33 cellular contexts compared by ENCODE assay signal in genomic region chr12:49910331-49911212, GRCh38. TPM values are rescaled to one million over a fixed set of nuclear protein-coding genes. Genes with fewer than 3 reads are reported as not detected.
DNase-seq lines count a peak whose midpoint lies in the region; ATAC-seq and TF ChIP-seq lines count a peak whose summit lies in the region.
"Had no signal": no experiment of that assay in that cellular context is flagged by ENCODE, and none has a peak within 500 bp of the region (broad histone marks: within the 10 kb centered on the region; RNA-seq: fewer than 3 reads in every experiment).

No MANE protein-coding gene starts in this region.

- no peak overlapping the region for H2BK5ac ChIP-seq in H9 (ENCODE audit: insufficient read length, low read length)

- ATAC-seq in GM21381 (IDR thresholded peaks at IDR 0.05; ENCODE audit: unreplicated experiment), result no peak
- ATAC-seq: gastroesophageal sphincter, left lobe of liver, PC-3 had no signal

- H3K9me3 ChIP-seq in H9 (ENCODE audit: control insufficient read depth, low read depth, low read length), result no peaks in the 10 kb centered on the region
- no peaks in the 10 kb centered on the region for H3K9me3 ChIP-seq in spleen
- H3K9me3 ChIP-seq: gastroesophageal sphincter, HAP-1 had no signal

- H3K4me1 ChIP-seq in H9 (ENCODE audit: insufficient read depth, low read length), result peaks cover 11% of the 10 kb centered on the region
- H3K4me1 ChIP-seq in spleen, result no peaks in the 10 kb centered on the region
- H3K4me1 ChIP-seq: gastroesophageal sphincter, HAP-1 had no signal

- no peak overlapping the region for H2BK20ac ChIP-seq in H9 (ENCODE audit: low read depth, low read length, poor library complexity, severe bottlenecking)

- no peak overlapping the region for H3K14ac ChIP-seq in H9 (ENCODE audit: insufficient read depth, low read length)

- no peak overlapping the region for H3K18ac ChIP-seq in H9 (ENCODE audit: insufficient read length, low read depth, low read length)

- no peak overlapping the region for H2BK15ac ChIP-seq in H9 (ENCODE audit: low read depth, low read length)

- no peak overlapping the region for H3K4me2 ChIP-seq in H9 (ENCODE audit: insufficient read depth, insufficient read length, low read length)

- H4K8ac ChIP-seq in H9 (replicated peaks; ENCODE audit: insufficient read length, low read depth, low read length), result no peak overlapping the region

- H2BK120ac ChIP-seq in H9 (ENCODE audit: low read depth, low read length, poor library complexity, severe bottlenecking), result no peak overlapping the region

- no peak overlapping the region for H3K4ac ChIP-seq in H9 (ENCODE audit: low read depth, low read length)

- no peak overlapping the region for H3T11ph ChIP-seq in H9 (ENCODE audit: low read length)

- H3K27me3 ChIP-seq in H9 (ENCODE audit: insufficient read depth, low read length), result no peaks in the 10 kb centered on the region
- peaks cover 0 to 17% (median 0%) of the 10 kb centered on the region in 7 donors for H3K27me3 ChIP-seq in spleen (replicated peaks in 1 of 7)

- peak; percentile 63 for DNase-seq in H9
- DNase-seq in RWPE1 (ENCODE audit: low spot score), result no peak
- DNase-seq in iPS-NIHi7 (ENCODE audit: extremely low spot score), result peak; percentile 31
- DNase-seq in spleen, result peak; percentile 61
- DNase-seq in DMS114 treated with DMSO at 0.1 percent for 48 hours (lab: John Stamatoyannopoulos, UW; ENCODE audit: unreplicated experiment), result no peak
- no peak for DNase-seq in NCI-H748 (lab: John Stamatoyannopoulos, UW; ENCODE audit: unreplicated experiment)
- DNase-seq: activated effector memory CD4-positive, alpha-beta T cell treated with Interleukin-2 at 50 U/mL for 16 hours; activated T-cell treated with anti-CD3 and anti-CD28 coated beads for 4 hours; anterior cingulate cortex; CD4-positive, CD25-positive, alpha-beta regulatory T cell; central memory CD4-positive, alpha-beta T cell; hippocampal formation; naive B cell; NCI-H1048; NCI-H1694; NCI-H2171 treated with DMSO at 0.1 percent for 48 hours; NCI-H524; NK-92 treated with Interleukin-12 subunit alpha and Interleukin-12 subunit beta, amount 100 ng/mL, for 24 hours; PC-3; Right ventricle myocardium superior had no signal

- WGBS in H9 (ENCODE audit: extremely low coverage, insufficient read length, low lambda C conversion rate), result no CpG with 5 or more reads among the region's 15 CpGs
- 85 to 93% (median 91%) methylated on average over 13 to 15 of the region's 15 CpGs for WGBS in spleen, 5 donors

- H3K27ac ChIP-seq in H9 (ENCODE audit: insufficient read length, low read depth, low read length) (no peak overlapping the region), RWPE1 (peak overlapping the region; percentile 35), spleen (no peak overlapping the region)
- H3K27ac ChIP-seq: gastroesophageal sphincter had no signal

- peaks cover 37% of the 10 kb centered on the region for H3K27me3 Mint-ChIP-seq in H9 (ENCODE audit: low read depth)
- H3K27me3 Mint-ChIP-seq: activated CD4-positive, alpha-beta T cell treated with anti-CD3 and anti-CD28 coated beads for 36 hours; activated naive CD8-positive, alpha-beta T cell had no signal

- no peak for TF ChIP-seq CTCF in H9 (conservative IDR thresholded peaks at IDR 0.05)
- no peak for TF ChIP-seq CTCF in RWPE1 (conservative IDR thresholded peaks at IDR 0.05; ENCODE audit: low read depth)
- no peak for TF ChIP-seq CTCF in spleen (IDR thresholded peaks at IDR 0.05 in 8 of 11, conservative IDR thresholded peaks at IDR 0.05 in 3 of 11)

- CTCF ChIA-PET in RWPE1 (lab: Yijun Ruan, JAX), result interaction anchor here (0.5 to 1.2 kb wide), 2 partner anchors 16 to 56 kb away, joined by 3 to 5 read pairs; no protein-coding TSS in a partner anchor

- H3K36me3 Mint-ChIP-seq in H9 (ENCODE audit: insufficient read depth in 1 of 3, low read depth in 3 of 3), result no peaks in the 10 kb centered on the region; a peak in 1 of 7 replicates
- H3K36me3 Mint-ChIP-seq: activated naive CD8-positive, alpha-beta T cell; naive B cell had no signal

- no peak overlapping the region for H2BK12ac ChIP-seq in H9 (ENCODE audit: insufficient read length, low read depth, low read length)

- H3K9ac ChIP-seq in H9 (ENCODE audit: extremely low read depth, insufficient read length, low read length), result no peak overlapping the region

- H3K56ac ChIP-seq in H9 (ENCODE audit: insufficient read length, low read depth, low read length), result no peak overlapping the region

- H3K27ac Mint-ChIP-seq in H9, result no peak overlapping the region; a peak in 1 of 7 replicates
- H3K27ac Mint-ChIP-seq: activated CD4-positive, alpha-beta T cell treated with anti-CD3 and anti-CD28 coated beads for 36 hours; activated naive CD8-positive, alpha-beta T cell; CD4-positive, CD25-positive, alpha-beta regulatory T cell; naive B cell had no signal

- H4K5ac ChIP-seq in H9 (ENCODE audit: insufficient read length, low read depth, low read length), result no peak overlapping the region

- intact Hi-C loops in spleen (cut with DNase I; ENCODE audit: low total_unique reads), result no loop called here

- H3K36me3 ChIP-seq in spleen, result no peaks in the 10 kb centered on the region
- H3K36me3 ChIP-seq: gastroesophageal sphincter, HAP-1 had no signal

- H2AK5ac ChIP-seq in H9 (ENCODE audit: insufficient read length, low read length), result no peak overlapping the region

- H2AFZ ChIP-seq in H9 (ENCODE audit: low read length), result no peak overlapping the region

- TF ChIP-seq POLR2A in spleen (IDR thresholded peaks at IDR 0.05), result no peak

- H3K4me1 Mint-ChIP-seq in H9, result peaks cover 43% of the 10 kb centered on the region in 2 experiments

- H3K9me3 Mint-ChIP-seq in H9, result no peaks in the 10 kb centered on the region; a peak in 1 of 5 replicates
- H3K9me3 Mint-ChIP-seq: CD4-positive, CD25-positive, alpha-beta regulatory T cell; naive B cell had no signal

- H3K79me2 ChIP-seq in H9 (ENCODE audit: insufficient read depth, low read length), result no peaks in the 10 kb centered on the region

- no peaks in the 10 kb centered on the region for H4K20me1 ChIP-seq in H9 (ENCODE audit: control insufficient read depth, insufficient read depth, insufficient read length)

- H3K23me2 ChIP-seq in H9 (ENCODE audit: insufficient read length, low read depth, low read length, poor library complexity, severe bottlenecking), result no peaks in the 10 kb centered on the region

- no peak overlapping the region for H3K23ac ChIP-seq in H9 (ENCODE audit: insufficient read length, low read depth, low read length)

- H3K79me1 ChIP-seq in H9 (ENCODE audit: insufficient read depth, low read depth, low read length, poor library complexity, severe bottlenecking), result no peaks in the 10 kb centered on the region

- no peak overlapping the region for H4K91ac ChIP-seq in H9 (ENCODE audit: insufficient read length, low read depth, low read length)

- POLR2A ChIA-PET in RWPE1 (lab: Yijun Ruan, JAX; ENCODE audit: low non-redundant PET), result no interaction called here

- no peak overlapping the region; a peak in 1 of 5 replicates for H3K4me3 Mint-ChIP-seq in H9
- H3K4me3 Mint-ChIP-seq: activated CD4-positive, alpha-beta T cell treated with anti-CD3 and anti-CD28 coated beads for 36 hours; activated naive CD8-positive, alpha-beta T cell; naive B cell had no signal

- H3K4me3 ChIP-seq in spleen, result no peak overlapping the region
- H3K4me3 ChIP-seq: gastroesophageal sphincter, HAP-1, smooth muscle cell had no signal

RNA-seq across cellular contexts. Expression of gene FAIM2, which starts 6.9 kb away (rescaled TPM):
- total RNA-seq in H9 (2021) (0.22 and 0.42 TPM in 2 replicates), spleen (1 to 10 TPM in 4 of 7 donors, under 1 TPM in 2, not detected in 1; 0.09 to 3.2 (median 1.7) TPM)
- polyA plus RNA-seq in spleen, result under 1 TPM; 0.04 to 0.19 (median 0.17) TPM
- total RNA-seq: dermis microvascular lymphatic vessel endothelial cell, left lobe of liver, renal cortical epithelial cell had no signal

RNA-seq across cellular contexts. Expression of gene AQP2, which starts 40.0 kb away (rescaled TPM):
- total RNA-seq in H9 (2021) (not detected in 2 replicates), spleen (not detected)
- polyA plus RNA-seq in spleen, result not detected
- total RNA-seq: activated CD4-positive, alpha-beta T cell treated with anti-CD3 and anti-CD28 coated beads for 36 hours; CD4-positive, CD25-positive, alpha-beta regulatory T cell; Daoy; dermis microvascular lymphatic vessel endothelial cell; left lobe of liver; omental fat pad; PC-3; Right ventricle myocardium superior; subcutaneous adipose tissue; T-helper 2 cell treated with Interferon-gamma antibody and Interleukin-4, amounts not matched to agents 100 ng/mL and 5 ng/mL, for 36 hours had no signal
- polyA plus RNA-seq: CD4-positive, CD25-positive, alpha-beta regulatory T cell had no signal

RNA-seq across cellular contexts. Expression of gene AQP5, which starts 51.1 kb away (rescaled TPM):
- total RNA-seq in H9 (2021) (2.5 and 2.8 TPM in 2 replicates), spleen (under 1 TPM in 3 of 7 donors, not detected in 4; 0.26 to 0.46 (median 0.30) TPM)
- under 1 TPM in 2 of 3 donors, not detected in 1; 0.05 to 0.45 TPM for polyA plus RNA-seq in spleen
- total RNA-seq: activated CD4-positive, alpha-beta T cell treated with anti-CD3 and anti-CD28 coated beads for 36 hours; CD4-positive, CD25-positive, alpha-beta regulatory T cell; Daoy; left lobe of liver; omental fat pad; PC-3; renal cortical epithelial cell; smooth muscle cell; subcutaneous adipose tissue; T-helper 2 cell treated with Interferon-gamma antibody and Interleukin-4, amounts not matched to agents 100 ng/mL and 5 ng/mL, for 36 hours had no signal
- polyA plus RNA-seq: CD4-positive, CD25-positive, alpha-beta regulatory T cell; smooth muscle cell had no signal

Comparison
In these comparisons a context has a peak if more than half of its experiments do, and no peak if none do; other contexts are left out.
1. DNase-seq: peak in H9 (single experiment), iPS-NIHi7 (single experiment) and spleen (single experiment); none in RWPE1 (single experiment), DMS114 treated with DMSO at 0.1 percent for 48 hours (single experiment) and NCI-H748 (single experiment).